ENCODE assay signal across 22 cellular contexts in the genomic region with DNA sequence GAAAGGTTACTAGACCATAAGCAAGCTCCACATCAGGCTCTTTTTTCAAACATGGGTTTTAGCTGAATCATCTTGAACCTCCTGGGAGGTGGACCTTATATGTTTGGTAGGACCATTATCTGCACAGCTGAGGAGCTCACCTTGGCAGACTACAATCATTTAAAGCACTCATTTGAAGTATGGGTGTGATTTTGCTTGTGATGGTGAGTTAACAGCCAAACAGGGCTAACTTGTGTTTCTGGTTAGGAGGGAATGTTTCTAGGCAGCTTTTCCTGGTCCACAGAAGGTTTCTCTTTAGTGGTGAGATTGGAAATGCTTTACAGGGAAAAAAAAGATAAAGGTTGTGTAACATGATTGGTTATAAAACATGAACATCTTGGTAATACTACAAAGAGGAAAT.
"Had no signal": no experiment of that assay in that cellular context is flagged by ENCODE, and none has a peak within 500 bp of the region (broad histone marks: within the 10 kb centered on the region; RNA-seq: fewer than 3 reads in every experiment).

No MANE protein-coding gene starts in this region.

- H3K27me3 ChIP-seq: vagina had no signal

- H3K9me3 Mint-ChIP-seq: activated CD8-positive, alpha-beta T cell treated with anti-CD3 and anti-CD28 coated beads for 36 hours; activated naive CD4-positive, alpha-beta T cell treated with anti-CD3 and anti-CD28 coated beads, Interleukin-2, amount 50 U/mL, for 24 hours; activated T-cell treated with anti-CD3 and anti-CD28 coated beads, Interleukin-2, amount 50 U/mL, for 4 hours; dendritic cell treated with granulocyte-macrophage colony-stimulating factor and Interleukin-4, amounts not matched to agents 40 ng/mL and 50 ng/mL, for 4 days; neural crest cell had no signal

- H3K4me3 ChIP-seq: lung, skin epidermis, vagina had no signal

- H3K36me3 Mint-ChIP-seq: activated naive CD4-positive, alpha-beta T cell treated with anti-CD3 and anti-CD28 coated beads, Interleukin-2, amount 50 U/mL, for 24 hours; naive B cell; T-cell had no signal

- H3K9me3 ChIP-seq: SK-N-SH, vagina had no signal

- H3K9ac ChIP-seq: SK-N-SH had no signal

- H3K27me3 Mint-ChIP-seq: dendritic cell treated with granulocyte-macrophage colony-stimulating factor and Interleukin-4, amounts not matched to agents 40 ng/mL and 50 ng/mL, for 4 days; naive B cell; progenitor cell of endocrine pancreas had no signal

- H3K27ac ChIP-seq: skin epidermis, vagina had no signal

- H3K4me3 Mint-ChIP-seq: activated CD8-positive, alpha-beta T cell treated with anti-CD3 and anti-CD28 coated beads for 36 hours; activated naive CD4-positive, alpha-beta T cell treated with anti-CD3 and anti-CD28 coated beads, Interleukin-2, amount 50 U/mL, for 24 hours; activated T-cell treated with anti-CD3 and anti-CD28 coated beads, Interleukin-2, amount 50 U/mL, for 4 hours; dendritic cell treated with granulocyte-macrophage colony-stimulating factor and Interleukin-4, amounts not matched to agents 40 ng/mL and 50 ng/mL, for 4 days; naive B cell; neural crest cell; T-cell had no signal

- ATAC-seq: activated CD8-positive, alpha-beta T cell treated with anti-CD3 and anti-CD28 coated beads for 36 hours; activated T-cell treated with anti-CD3 and anti-CD28 coated beads, Interleukin-2, amount 50 U/mL, for 4 hours; right cardiac atrium; stimulated activated naive CD8-positive, alpha-beta T cell treated with anti-CD3 and anti-CD28 coated beads, Interleukin-15, Interleukin-2, amounts not matched to agents 100 U/mL and 50 U/mL, for 24 hours; T-cell had no signal

- H3K27ac Mint-ChIP-seq: activated CD8-positive, alpha-beta T cell treated with anti-CD3 and anti-CD28 coated beads for 36 hours; activated naive CD4-positive, alpha-beta T cell treated with anti-CD3 and anti-CD28 coated beads, Interleukin-2, amount 50 U/mL, for 24 hours; dendritic cell treated with granulocyte-macrophage colony-stimulating factor and Interleukin-4, amounts not matched to agents 40 ng/mL and 50 ng/mL, for 4 days; naive B cell; progenitor cell of endocrine pancreas; T-cell had no signal

- H3K36me3 ChIP-seq: vagina had no signal

- H3K4me1 Mint-ChIP-seq: activated naive CD4-positive, alpha-beta T cell treated with anti-CD3 and anti-CD28 coated beads, Interleukin-2, amount 50 U/mL, for 24 hours; naive B cell; T-cell had no signal

- DNase-seq: activated CD4-positive, alpha-beta T cell treated with anti-CD3 and anti-CD28 coated beads for 48 hours; activated CD4-positive, CD25-positive, alpha-beta regulatory T cell; activated CD8-positive, alpha-beta T cell treated with anti-CD3 and anti-CD28 coated beads for 36 hours; activated effector memory CD4-positive, alpha-beta T cell treated with Interleukin-2 at 50 U/mL for 16 hours; activated T-cell treated with anti-CD3 and anti-CD28 coated beads, Interleukin-2, amount 50 U/mL, for 4 hours; effector CD8-positive, alpha-beta T cell; foreskin fibroblast; glutamatergic neuron; hypothalamus; midbrain; naive B cell; right cardiac atrium; SK-N-SH; stimulated activated naive CD8-positive, alpha-beta T cell treated with anti-CD3 and anti-CD28 coated beads, Interleukin-15, Interleukin-2, amounts not matched to agents 100 U/mL and 50 U/mL, for 24 hours; T-cell had no signal
